16 cellular contexts compared by ENCODE assay signal in the genomic region with DNA sequence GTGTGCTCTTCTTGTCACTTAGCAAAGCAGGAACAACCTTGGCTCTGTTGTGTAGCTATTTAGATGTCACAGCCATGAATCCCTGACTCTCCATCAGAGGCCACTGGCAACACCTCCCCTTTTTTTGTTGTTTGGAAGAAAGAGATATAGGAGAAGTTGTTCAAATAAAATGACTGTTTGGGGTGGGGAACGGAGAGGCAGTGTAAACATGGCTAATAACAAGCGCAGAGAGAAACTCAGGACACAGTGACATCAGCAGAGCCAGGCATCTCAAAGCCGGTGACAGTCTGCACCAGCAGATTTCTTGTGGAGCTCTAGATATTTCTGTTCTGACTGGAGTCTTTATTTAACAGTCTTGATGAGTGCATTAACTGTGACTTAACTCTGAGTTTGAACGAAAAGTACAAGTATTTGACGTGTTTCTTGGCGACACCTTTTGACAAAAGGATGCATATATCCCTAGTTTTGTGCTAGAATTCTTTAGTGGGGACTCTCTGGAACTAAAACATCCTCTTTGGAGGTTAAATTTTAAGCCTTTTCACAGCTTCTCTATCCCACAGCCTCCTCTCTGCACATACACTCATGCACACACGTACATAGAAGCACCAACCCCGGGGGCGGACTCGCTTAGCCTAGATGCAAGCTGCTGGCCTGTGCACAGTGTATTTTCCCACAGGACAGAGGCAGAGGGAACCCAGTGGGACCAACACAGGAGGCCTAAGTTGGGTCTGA. TPM values are rescaled to one million over a fixed set of nuclear protein-coding genes. Genes with fewer than 3 reads are reported as not detected.
DNase-seq lines count a peak whose midpoint lies in the region; ATAC-seq and TF ChIP-seq lines count a peak whose summit lies in the region.
"Had no signal": no experiment of that assay in that cellular context is flagged by ENCODE, and none has a peak within 500 bp of the region (broad histone marks: within the 10 kb centered on the region; RNA-seq: fewer than 3 reads in every experiment).

No MANE protein-coding gene starts in this region.

- H3K36me3 Mint-ChIP-seq in activated CD8-positive, alpha-beta memory T cell treated with anti-CD3 and anti-CD28 coated beads, Interleukin-2, amount 10 ng/mL, durations not matched to agents 7 days and 5 days, result no peaks in the 10 kb centered on the region
- H3K36me3 Mint-ChIP-seq in type B pancreatic cell, result no peaks in the 10 kb centered on the region

- peaks cover 34% of the 10 kb centered on the region for H3K4me1 Mint-ChIP-seq in activated CD8-positive, alpha-beta memory T cell treated with anti-CD3 and anti-CD28 coated beads, Interleukin-2, amount 10 ng/mL, durations not matched to agents 7 days and 5 days
- peaks cover 37% of the 10 kb centered on the region for H3K4me1 Mint-ChIP-seq in type B pancreatic cell (ENCODE audit: unreplicated experiment)

- intact Hi-C loops in mucosa of descending colon (cut with DNase I, micrococcal nuclease), result no loop called here
- intact Hi-C loops in esophagus muscularis mucosa (cut with DNase I), result no loop called here

- no peak for DNase-seq in activated CD8-positive, alpha-beta memory T cell treated with anti-CD3 and anti-CD28 coated beads, Interleukin-2, amount 10 ng/mL, durations not matched to agents 7 days and 5 days
- DNase-seq in activated CD8-positive, alpha-beta memory T cell treated with anti-CD3 and anti-CD28 coated beads, Interleukin-2, amount 50 U/mL, for 48 hours, result no peak
- DNase-seq in cardiac fibroblast (ENCODE audit: low read depth in 2 of 2) (peak; percentile 8 to 29), mucosa of descending colon (no peak), type B pancreatic cell (ENCODE audit: extremely low spot score, unreplicated experiment) (no peak), esophagus muscularis mucosa (ENCODE audit: extremely low spot score) (no peak), right atrium auricular region (ENCODE audit: low spot score) (no peak)
- DNase-seq: activated naive CD4-positive, alpha-beta T cell treated with anti-CD3 and anti-CD28 coated beads, Interleukin-2, amount 50 U/mL, for 16 hours; MV-4-11; spleen had no signal

- TF ChIP-seq CTCF in cardiac fibroblast (IDR thresholded peaks at IDR 0.05; ENCODE audit: low read depth, low read length) (no peak), mucosa of descending colon (IDR thresholded peaks at IDR 0.05) (no peak), type B pancreatic cell (conservative IDR thresholded peaks at IDR 0.05) (no peak), esophagus muscularis mucosa (IDR thresholded peaks at IDR 0.05) (no peak), right atrium auricular region (IDR thresholded peaks at IDR 0.05) (no peak)

- H3K4me3 Mint-ChIP-seq in activated CD8-positive, alpha-beta memory T cell treated with anti-CD3 and anti-CD28 coated beads, Interleukin-2, amount 10 ng/mL, durations not matched to agents 7 days and 5 days, result no peak overlapping the region
- no peak overlapping the region for H3K4me3 Mint-ChIP-seq in type B pancreatic cell
- H3K4me3 Mint-ChIP-seq: activated CD4-positive, alpha-beta memory T cell treated with anti-CD3 and anti-CD28 coated beads, Interleukin-2, amount 10 ng/mL, durations not matched to agents 7 days and 5 days; nephron; T-helper 2 cell treated with Interferon-gamma antibody and Interleukin-4, amounts not matched to agents 5 μg/mL and 100 μg/mL, for 36 hours had no signal

- TF ChIP-seq POLR2A in esophagus muscularis mucosa (IDR thresholded peaks at IDR 0.05; ENCODE audit: low read depth), result no peak

- H3K27me3 ChIP-seq in esophagus muscularis mucosa (no peaks in the 10 kb centered on the region), right atrium auricular region (no peaks in the 10 kb centered on the region)
- H3K27me3 ChIP-seq: Peyer's patch, spleen, uterus had no signal

- no peak overlapping the region for H3K27ac ChIP-seq in esophagus muscularis mucosa (replicated peaks in 1 of 4)
- no peak overlapping the region for H3K27ac ChIP-seq in right atrium auricular region
- H3K27ac ChIP-seq: Peyer's patch, uterus had no signal

- TF ChIP-seq EP300 in esophagus muscularis mucosa (IDR thresholded peaks at IDR 0.05), result no peak

- H3K27ac Mint-ChIP-seq in activated CD8-positive, alpha-beta memory T cell treated with anti-CD3 and anti-CD28 coated beads, Interleukin-2, amount 10 ng/mL, durations not matched to agents 7 days and 5 days, result no peak overlapping the region
- H3K27ac Mint-ChIP-seq in type B pancreatic cell, result peak overlapping the region; percentile 20
- H3K27ac Mint-ChIP-seq: activated CD4-positive, alpha-beta memory T cell treated with anti-CD3 and anti-CD28 coated beads, Interleukin-2, amount 10 ng/mL, durations not matched to agents 7 days and 5 days; T-helper 2 cell treated with Interferon-gamma antibody and Interleukin-4, amounts not matched to agents 5 μg/mL and 100 μg/mL, for 36 hours had no signal

- peaks cover 11% of the 10 kb centered on the region for H3K27me3 Mint-ChIP-seq in activated CD8-positive, alpha-beta memory T cell treated with anti-CD3 and anti-CD28 coated beads, Interleukin-2, amount 10 ng/mL, durations not matched to agents 7 days and 5 days
- no peaks in the 10 kb centered on the region for H3K27me3 Mint-ChIP-seq in type B pancreatic cell

- 90% methylated on average over 10 of the region's 10 CpGs for WGBS in esophagus muscularis mucosa

- H3K9me3 ChIP-seq in mucosa of descending colon (no peaks in the 10 kb centered on the region), esophagus muscularis mucosa (no peaks in the 10 kb centered on the region), right atrium auricular region (no peaks in the 10 kb centered on the region)
- H3K9me3 ChIP-seq: Peyer's patch, spleen, uterus had no signal

- CTCF ChIA-PET in activated CD8-positive, alpha-beta memory T cell treated with anti-CD3 and anti-CD28 coated beads, Interleukin-2, amount 10 ng/mL, durations not matched to agents 7 days and 5 days (lab: Charles Lee), result interaction anchor here (0.9 to 1.9 kb wide), 2 partner anchors 14 to 31 kb away, joined by 3 to 7 read pairs; no protein-coding TSS in a partner anchor

- H3K9me3 Mint-ChIP-seq in activated CD8-positive, alpha-beta memory T cell treated with anti-CD3 and anti-CD28 coated beads, Interleukin-2, amount 10 ng/mL, durations not matched to agents 7 days and 5 days (ENCODE audit: low read depth), result no peaks in the 10 kb centered on the region
- no peaks in the 10 kb centered on the region for H3K9me3 Mint-ChIP-seq in type B pancreatic cell
- H3K9me3 Mint-ChIP-seq: activated CD4-positive, alpha-beta memory T cell treated with anti-CD3 and anti-CD28 coated beads, Interleukin-2, amount 10 ng/mL, durations not matched to agents 7 days and 5 days; nephron; T-helper 2 cell treated with Interferon-gamma antibody and Interleukin-4, amounts not matched to agents 5 μg/mL and 100 μg/mL, for 36 hours had no signal

- no peak overlapping the region for H3K4me3 ChIP-seq in cardiac fibroblast (replicated peaks in 1 of 2; ENCODE audit: low read depth in 2 of 2, low read length in 2 of 2)
- no peak overlapping the region for H3K4me3 ChIP-seq in mucosa of descending colon
- H3K4me3 ChIP-seq in esophagus muscularis mucosa, result no peak overlapping the region
- H3K4me3 ChIP-seq in right atrium auricular region, result no peak overlapping the region
- H3K4me3 ChIP-seq: Peyer's patch, spleen, uterus had no signal

- H3K36me3 ChIP-seq in mucosa of descending colon (ENCODE audit: low read depth), result no peaks in the 10 kb centered on the region
- no peaks in the 10 kb centered on the region for H3K36me3 ChIP-seq in esophagus muscularis mucosa
- no peaks in the 10 kb centered on the region for H3K36me3 ChIP-seq in right atrium auricular region
- H3K36me3 ChIP-seq: Peyer's patch, spleen, uterus had no signal

- peak; percentile 21 for ATAC-seq in activated CD8-positive, alpha-beta memory T cell treated with anti-CD3 and anti-CD28 coated beads, Interleukin-2, amount 10 ng/mL, durations not matched to agents 7 days and 5 days
- ATAC-seq in mucosa of descending colon (peak; percentile 27), GM19467 (IDR thresholded peaks at IDR 0.05; ENCODE audit: unreplicated experiment) (no peak)

- H3K4me1 ChIP-seq in mucosa of descending colon (ENCODE audit: low read depth) (peaks cover 7% of the 10 kb centered on the region), esophagus muscularis mucosa (peaks cover 0 to 5% (median 0%) of the 10 kb centered on the region in 4 donors), right atrium auricular region (peaks cover 0 to 21% of the 10 kb centered on the region in 2 donors)
- H3K4me1 ChIP-seq: uterus had no signal

RNA-seq across cellular contexts. Expression of a gene that starts 53.8 kb away (rescaled TPM):
- total RNA-seq in activated CD8-positive, alpha-beta memory T cell treated with anti-CD3 and anti-CD28 coated beads, Interleukin-2, amount 10 ng/mL, durations not matched to agents 7 days and 5 days, result 10 to 100 TPM; 22.1 to 24.3 TPM
- total RNA-seq in mucosa of descending colon (10 to 100 TPM in 1 of 3 donors, 1 to 10 TPM in 2; 5.6 to 13.8 (median 9.0) TPM), type B pancreatic cell (ENCODE audit: low replicate concordance) (5.2 and 10.3 TPM in 2 replicates), esophagus muscularis mucosa (1 to 10 TPM; 2.4 to 4.0 (median 3.2) TPM), right atrium auricular region (1 to 10 TPM; 1.0 to 2.2 TPM)

RNA-seq across cellular contexts. Expression of a gene that starts 53.9 kb away (rescaled TPM):
- total RNA-seq in activated CD8-positive, alpha-beta memory T cell treated with anti-CD3 and anti-CD28 coated beads, Interleukin-2, amount 10 ng/mL, durations not matched to agents 7 days and 5 days, result 10 to 100 TPM; 17.9 to 18.4 TPM
- total RNA-seq in mucosa of descending colon, result 10 to 100 TPM; 10.0 to 13.6 (median 12.7) TPM
- total RNA-seq in type B pancreatic cell (ENCODE audit: low replicate concordance), result 12.8 and 13.1 TPM in 2 replicates
- 10 to 100 TPM; 15.1 to 24.1 (median 19.7) TPM for total RNA-seq in esophagus muscularis mucosa
- 10 to 100 TPM in 1 of 2 donors, 1 to 10 TPM in 1; 8.4 to 14.9 TPM for total RNA-seq in right atrium auricular region

Comparison
In these comparisons a context has a peak if more than half of its experiments do, and no peak if none do; other contexts are left out.
1. DNase-seq: peak in cardiac fibroblast (2 of 2); none in activated CD8-positive, alpha-beta memory T cell treated with anti-CD3 and anti-CD28 coated beads, Interleukin-2, amount 10 ng/mL, durations not matched to agents 7 days and 5 days (single experiment), activated CD8-positive, alpha-beta memory T cell treated with anti-CD3 and anti-CD28 coated beads, Interleukin-2, amount 50 U/mL, for 48 hours (single experiment), mucosa of descending colon (0 of 3), type B pancreatic cell (single experiment), esophagus muscularis mucosa (single experiment) and right atrium auricular region (single experiment).